In genomic region chr9:38185647-38186371, GRCh38 we compare ENCODE assay signal across 16 cellular contexts.
A peak's percentile ranks its signal among the peaks of the same experiment; 100 is the strongest.
DNase-seq lines count a peak whose midpoint lies in the region; TF ChIP-seq lines count a peak whose summit lies in the region.
"Had no signal": no experiment of that assay in that cellular context is flagged by ENCODE, and none has a peak within 500 bp of the region (broad histone marks: within the 10 kb centered on the region; RNA-seq: fewer than 3 reads in every experiment).

No MANE protein-coding gene starts in this region.

- H3K27me3 ChIP-seq in breast epithelium: no peaks in the 10 kb centered on the region
- H3K27me3 ChIP-seq in mammary epithelial cell (ENCODE audit: insufficient read depth, low read length): no peaks in the 10 kb centered on the region

- H3K27ac ChIP-seq in breast epithelium (peak overlapping the region; percentile 29 to 34), mammary epithelial cell (ENCODE audit: insufficient read depth, low read depth, low read length) (no peak overlapping the region)
- H3K27ac ChIP-seq: 22Rv1 had no signal

- H3K79me2 ChIP-seq in mammary epithelial cell (ENCODE audit: insufficient read depth, low read length): no peaks in the 10 kb centered on the region

- no peak overlapping the region for H2AFZ ChIP-seq in mammary epithelial cell (ENCODE audit: low read depth, low read length)

- peaks cover 4% of the 10 kb centered on the region for H3K9me3 Mint-ChIP-seq in glutamatergic neuron (ENCODE audit: unreplicated experiment)
- H3K9me3 Mint-ChIP-seq: CD4-positive, alpha-beta T cell had no signal

- H3K4me1 Mint-ChIP-seq in glutamatergic neuron (ENCODE audit: low read depth, unreplicated experiment): peaks cover 22% of the 10 kb centered on the region
- H3K4me1 Mint-ChIP-seq: B cell had no signal

- H3K4me3 ChIP-seq in breast epithelium: no peak overlapping the region
- H3K4me3 ChIP-seq in mammary epithelial cell (replicated peaks in 1 of 3; ENCODE audit: insufficient read depth in 1 of 3, low read depth in 2 of 3, low read length in 3 of 3): no peak overlapping the region
- H3K4me3 ChIP-seq in lower leg skin (ENCODE audit: low read depth, poor library complexity, severe bottlenecking): no peak overlapping the region

- H3K9ac ChIP-seq in mammary epithelial cell (ENCODE audit: insufficient read depth, low read length): no peak overlapping the region

- CTCF ChIA-PET in mammary epithelial cell (lab: Charles Lee; ENCODE audit: low non-redundant PET): no interaction called here

- no peak overlapping the region for H3K4me2 ChIP-seq in mammary epithelial cell (ENCODE audit: insufficient read depth, low read depth, low read length)

- intact Hi-C loops in breast epithelium (cut with DNase I; ENCODE audit: low total_unique reads): no loop called here
- intact Hi-C loops in mammary epithelial cell (cut with micrococcal nuclease): no loop called here
- intact Hi-C loops in lower leg skin (cut with DNase I; ENCODE audit: low total_unique reads): no loop called here

- dilution Hi-C loops in mammary epithelial cell (cut with HindIII; ENCODE audit: low sequenced_read_pairs): no loop called here

- H3K36me3 Mint-ChIP-seq in glutamatergic neuron (ENCODE audit: unreplicated experiment): no peaks in the 10 kb centered on the region

- DNase-seq in DMS 273 (lab: John Stamatoyannopoulos, UW; ENCODE audit: unreplicated experiment) (peak; percentile 28), DMS 273 treated with DMSO at 0.1 percent for 48 hours (lab: John Stamatoyannopoulos, UW) (no peak), breast epithelium (ENCODE audit: low spot score in 2 of 2) (no peak), mammary epithelial cell (no peak), NCI-H69 (lab: John Stamatoyannopoulos, UW) (peak; percentile 30), glutamatergic neuron (no peak), lower leg skin (ENCODE audit: low spot score in 2 of 2) (no peak), T-helper 1 cell (no peak)
- DNase-seq: ACHN; C1 segment of cervical spinal cord; CD4-positive, alpha-beta T cell; DND-41; GDM1; IMR-90 had no signal

- H3K4me1 ChIP-seq in breast epithelium (no peaks in the 10 kb centered on the region), mammary epithelial cell (ENCODE audit: insufficient read depth, low read length) (peaks cover 5% of the 10 kb centered on the region)

- peak overlapping the region; percentile 24 for H3K27ac Mint-ChIP-seq in glutamatergic neuron (ENCODE audit: unreplicated experiment)
- H3K27ac Mint-ChIP-seq: B cell; CD4-positive, alpha-beta T cell had no signal

- H3K36me3 ChIP-seq in breast epithelium (no peaks in the 10 kb centered on the region), mammary epithelial cell (ENCODE audit: insufficient read depth, low read length) (no peaks in the 10 kb centered on the region)

- in situ Hi-C loops in mammary epithelial cell (cut with MboI; ENCODE audit: low sequenced_read_pairs in 2 of 2): no loop called here

- TF ChIP-seq POLR2A in breast epithelium (IDR thresholded peaks at IDR 0.05) (no peak), lower leg skin (IDR thresholded peaks at IDR 0.05) (no peak)

- WGBS in mammary epithelial cell (ENCODE audit: low coverage, missing lambda C conversion rate): 75% methylated on average over 6 of the region's 6 CpGs
- WGBS in lower leg skin, 2 donors: 83 to 84% methylated on average over 6 of the region's 6 CpGs

- TF ChIP-seq CTCF in breast epithelium (IDR thresholded peaks at IDR 0.05): no peak
- TF ChIP-seq CTCF in mammary epithelial cell (conservative IDR thresholded peaks at IDR 0.05 in 1 of 2, IDR thresholded peaks at IDR 0.05 in 1 of 2; ENCODE audit: extremely low read depth in 1 of 2, insufficient read depth in 1 of 2, low read depth in 1 of 2, low read length in 2 of 2): no peak
- no peak for TF ChIP-seq CTCF in glutamatergic neuron (IDR thresholded peaks at IDR 0.05; ENCODE audit: partially characterized antibody, unreplicated experiment)
- TF ChIP-seq CTCF in lower leg skin (IDR thresholded peaks at IDR 0.05): no peak

- H3K27me3 Mint-ChIP-seq in glutamatergic neuron (ENCODE audit: unreplicated experiment): peaks cover 5% of the 10 kb centered on the region

- peak overlapping the region; percentile 45 for H3K4me3 Mint-ChIP-seq in glutamatergic neuron (ENCODE audit: unreplicated experiment)
- H3K4me3 Mint-ChIP-seq: B cell; CD4-positive, alpha-beta T cell had no signal

- no peaks in the 10 kb centered on the region for H3K9me3 ChIP-seq in breast epithelium
- no peaks in the 10 kb centered on the region for H3K9me3 ChIP-seq in mammary epithelial cell (replicated peaks; ENCODE audit: insufficient read depth, low read length)

- no TSS peak for BruUV-seq in mammary epithelial cell (replicated peaks; lab: Mats Ljungman, UMichigan)

- H4K20me1 ChIP-seq in mammary epithelial cell (ENCODE audit: insufficient read depth, low read length): no peaks in the 10 kb centered on the region

Comparison
In these comparisons a context has a peak if more than half of its experiments do, and no peak if none do; other contexts are left out.
1. DNase-seq: peak in DMS 273 (single experiment) and NCI-H69 (single experiment); none in DMS 273 treated with DMSO at 0.1 percent for 48 hours (single experiment), breast epithelium (0 of 2), mammary epithelial cell (single experiment), glutamatergic neuron (single experiment), lower leg skin (0 of 2) and T-helper 1 cell (0 of 5).